ENCODE assay signal across 8 cellular contexts in genomic region chr19:55279773-55280643, GRCh38. TPM values are rescaled to one million over a fixed set of nuclear protein-coding genes. Genes with fewer than 3 reads are reported as not detected.
DNase-seq lines count a peak whose midpoint lies in the region; ATAC-seq and TF ChIP-seq lines count a peak whose summit lies in the region.

TSS of gene HSPBP1 (minus strand) at chr19:55280110. CDS start at chr19:55279608, 502 bp downstream.

- TF ChIP-seq POLR2A in heart left ventricle (IDR thresholded peaks at IDR 0.05) (peak in 1 of 2 donors; percentile 31), upper lobe of left lung (IDR thresholded peaks at IDR 0.05) (peak in 2 of 4 donors; percentile 7 to 47)

- H3K9me3 ChIP-seq in heart left ventricle: no peaks in the 10 kb centered on the region
- H3K9me3 ChIP-seq in upper lobe of left lung: no peaks in the 10 kb centered on the region

- peaks cover 25 to 52% (median 34%) of the 10 kb centered on the region in 3 donors for H3K4me1 Mint-ChIP-seq in T-cell

- no peaks in the 10 kb centered on the region for H3K27me3 Mint-ChIP-seq in T-cell

- H3K9me3 Mint-ChIP-seq in T-cell: no peaks in the 10 kb centered on the region

- POLR2A ChIA-PET in T-cell (lab: Charles Lee): interaction anchor here in 1 of 2 donors (0.6 to 1.2 kb wide), 6 partner anchors 21 to 320 kb away, joined by 4 to 9 read pairs (median 6); partner anchors contain the start of genes FIZ1, KMT5C and PPP6R1

- H3K27me3 ChIP-seq in heart left ventricle: no peaks in the 10 kb centered on the region
- H3K27me3 ChIP-seq in upper lobe of left lung: peaks cover 0 to 12% (median 4%) of the 10 kb centered on the region in 4 donors

- H3K27ac ChIP-seq in adipose tissue (ENCODE audit: low read depth, low read length) (no peak within 1 kb of the TSS), heart left ventricle (peak within 1 kb of the TSS; percentile 41 to 92 (median 84)), upper lobe of left lung (peak within 1 kb of the TSS; percentile 74 to 88 (median 78))

- H3K4me3 Mint-ChIP-seq in T-cell: peak within 1 kb of the TSS; percentile 94 to 99 (median 98)

- intact Hi-C loops in heart left ventricle (cut with DNase I): loop anchor here in 3 of 10 donors (1.0 to 10.0 kb wide), 5 partner anchors 21 to 325 kb away; partner anchors contain the start of genes PPP6R1 (in 2 of the 3), KMT5C (in 1 of the 3), TMEM238 (in 1 of the 3) and ZNF524 (in 1 of the 3)

- peaks cover 0 to 31% (median 11%) of the 10 kb centered on the region in 12 donors for H3K4me1 ChIP-seq in heart left ventricle
- peaks cover 7 to 31% (median 17%) of the 10 kb centered on the region in 4 donors for H3K4me1 ChIP-seq in upper lobe of left lung

- peaks cover 17% of the 10 kb centered on the region for H3K36me3 Mint-ChIP-seq in T-cell

- H3K36me3 ChIP-seq in heart left ventricle (peaks cover 0 to 23% (median 13%) of the 10 kb centered on the region in 9 donors), upper lobe of left lung (peaks cover 0 to 26% (median 12%) of the 10 kb centered on the region in 4 donors)

- H3K4me3 ChIP-seq in GM12864 (ENCODE audit: low read depth, low read length) (peak within 1 kb of the TSS; percentile 73), heart left ventricle (peak within 1 kb of the TSS; percentile 58 to 91 (median 75)), upper lobe of left lung (peak within 1 kb of the TSS; percentile 59 to 88 (median 78))

- TF ChIP-seq EP300 in upper lobe of left lung (IDR thresholded peaks at IDR 0.05): peak in 1 of 4 donors; percentile 45

- H3K27ac Mint-ChIP-seq in T-cell: peak within 1 kb of the TSS; percentile 96 to 97

- ATAC-seq in HG02798 (IDR thresholded peaks at IDR 0.05; ENCODE audit: poor library complexity, unreplicated experiment) (peak; percentile 86), T-cell (replicated peaks in 1 of 4) (peak; percentile 89 to 92 (median 91)), heart left ventricle (peak; percentile 87 to 94 (median 93)), upper lobe of left lung (ENCODE audit: low FRiP score in 2 of 2) (peak; percentile 94 to 95)

- CTCF ChIA-PET in T-cell (lab: Charles Lee): interaction anchor here (0.6 to 1.2 kb wide), 6 partner anchors 21 to 224 kb away, joined by 3 to 9 read pairs (median 4); partner anchors contain the start of gene PPP6R1 (in 1 of the 2)

- DNase-seq in GM12864 (ENCODE audit: low read depth) (peak; percentile 93), NCI-H1436 treated with DMSO at 0.1 percent for 48 hours (lab: John Stamatoyannopoulos, UW) (peak; percentile 94), T-cell (peak; percentile 89 to 97 (median 93)), heart left ventricle (peak; percentile 88 to 94 (median 92)), pons (ENCODE audit: low spot score) (peak; percentile 91), upper lobe of left lung (peak; percentile 96 to 99)

- 3 to 4% (median 3%) methylated on average over 52 of the region's 52 CpGs for WGBS in adipose tissue, 3 donors
- 4 to 5% (median 4%) methylated on average over 52 of the region's 52 CpGs for WGBS in heart left ventricle, 4 donors
- WGBS in upper lobe of left lung, 2 donors: 6% methylated on average over 38 to 41 of the region's 52 CpGs

- no peak for TF ChIP-seq CTCF in GM12864 (IDR thresholded peaks at IDR 0.05; ENCODE audit: low read depth, low read length, missing control alignments)
- no peak for TF ChIP-seq CTCF in heart left ventricle (IDR thresholded peaks at IDR 0.05)
- TF ChIP-seq CTCF in upper lobe of left lung (IDR thresholded peaks at IDR 0.05): no peak

RNA-seq across cellular contexts. Expression of gene HSPBP1, which starts in this region (rescaled TPM):
- total RNA-seq in T-cell (10 to 100 TPM; 16.8 to 27.6 (median 24.7) TPM), heart left ventricle (10 to 100 TPM; 25.7 to 42.0 (median 30.6) TPM), upper lobe of left lung (10 to 100 TPM; 21.0 to 34.6 (median 30.1) TPM)
- polyA plus RNA-seq in adipose tissue (10 to 100 TPM; 21.9 to 39.9 (median 35.0) TPM), heart left ventricle (10 to 100 TPM; 56.4 to 76.0 TPM)
